ENCODE assay signal across 8 cellular contexts in the genomic region with DNA sequence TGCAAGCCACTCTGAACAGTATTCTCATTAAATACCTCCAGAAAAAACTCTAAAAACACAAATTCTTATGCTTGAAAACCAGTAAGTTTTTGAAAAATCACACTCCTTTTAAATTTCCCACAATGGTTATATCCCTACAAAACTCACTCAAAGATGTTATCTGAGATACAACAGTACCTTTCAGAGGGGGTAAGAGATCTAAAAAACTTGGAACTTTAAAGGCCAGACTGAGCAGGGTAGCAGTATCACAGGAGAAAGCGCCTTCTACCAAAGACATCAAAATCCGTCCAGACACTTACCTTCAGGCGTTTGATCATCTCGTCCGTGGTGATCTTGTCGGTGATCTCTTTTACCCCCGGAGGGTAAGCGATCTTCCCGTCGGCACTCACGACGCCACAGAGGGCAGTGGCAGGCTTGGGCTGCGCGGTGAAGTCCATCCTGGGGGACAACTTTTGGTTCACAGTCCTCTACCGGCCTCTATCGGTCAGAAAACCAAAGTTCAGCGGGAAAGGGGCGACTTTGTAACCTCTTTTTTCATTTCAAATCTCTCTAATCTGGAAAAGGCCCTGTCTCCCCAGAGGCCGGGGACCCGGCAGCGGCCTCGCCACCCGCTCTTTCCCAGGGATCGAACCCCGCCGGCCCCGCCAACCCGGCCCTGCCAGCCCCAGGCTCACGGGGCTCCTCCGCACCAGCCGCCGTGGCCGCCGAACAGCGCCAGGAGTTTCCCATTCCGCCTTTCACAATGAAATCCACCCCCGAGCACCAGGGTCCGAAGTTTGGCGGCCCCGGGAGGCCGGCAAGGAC. TPM values are rescaled to one million over a fixed set of nuclear protein-coding genes. Genes with fewer than 3 reads are reported as not detected.
DNase-seq lines count a peak whose midpoint lies in the region; ATAC-seq and TF ChIP-seq lines count a peak whose summit lies in the region.

No MANE protein-coding gene starts in this region.

- DNase-seq in BJ (ENCODE audit: low read depth) (peak; percentile 25), NT2/D1 (ENCODE audit: low read depth, low spot score) (peak; percentile 60), activated T-cell treated with anti-CD3 and anti-CD28 coated beads for 4 hours (peak; percentile 48), epithelial cell of esophagus (ENCODE audit: low read depth) (peak; percentile 81), midbrain (lab: John Stamatoyannopoulos, UW) (peak; percentile 87)
- peak; percentile 41 to 47 for DNase-seq in stimulated activated CD8-positive, alpha-beta memory T cell treated with anti-CD3 and anti-CD28 coated beads, Interleukin-15, amount 100 ng/mL, for 4 hours (ENCODE audit: low read depth in 2 of 2)

- WGBS in HUES64, result under 1% methylated on average over 41 of the region's 41 CpGs

- CTCF ChIA-PET in BJ (lab: Yijun Ruan, JAX), result interaction anchor here (0.6 to 3.5 kb wide), 10 partner anchors 9 to 510 kb away, joined by 3 to 27 read pairs (median 3); a partner anchor contains a TSS

- POLR2A ChIA-PET in BJ (lab: Charles Lee), result interaction anchor here (0.6 kb wide), 1 partner anchor 449 kb away, joined by 4 read pairs; a partner anchor contains a TSS

- H3K36me3 ChIP-seq in BJ (ENCODE audit: control insufficient read depth, insufficient read depth, low read length), result peaks cover 2% of the 10 kb centered on the region; the same call in 1 of the 2 replicates
- H3K36me3 ChIP-seq in HUES64 (ENCODE audit: insufficient read depth, low read length), result peaks cover 43% of the 10 kb centered on the region
- H3K36me3 ChIP-seq in NT2/D1 (ENCODE audit: insufficient read depth, insufficient read length, low read length), result peaks cover 34% of the 10 kb centered on the region

- H3K27me3 ChIP-seq in BJ (ENCODE audit: control insufficient read depth, insufficient read depth, low read length), result no peaks in the 10 kb centered on the region
- no peaks in the 10 kb centered on the region for H3K27me3 ChIP-seq in HUES64 (ENCODE audit: insufficient read depth, low read length)
- no peaks in the 10 kb centered on the region for H3K27me3 ChIP-seq in NT2/D1 (ENCODE audit: insufficient read depth, insufficient read length)

- H3K4me1 ChIP-seq in HUES64 (ENCODE audit: insufficient read depth, low read length), result peaks cover 8% of the 10 kb centered on the region
- H3K4me1 ChIP-seq in NT2/D1 (ENCODE audit: insufficient read depth, insufficient read length), result no peaks in the 10 kb centered on the region

- ATAC-seq in GM21360 (IDR thresholded peaks at IDR 0.05; ENCODE audit: unreplicated experiment), result peak; percentile 33

- TF ChIP-seq CTCF in BJ (IDR thresholded peaks at IDR 0.05; ENCODE audit: insufficient read depth, low read depth, low read length) (peak; percentile 90), epithelial cell of esophagus (IDR thresholded peaks at IDR 0.05; ENCODE audit: insufficient read depth, low read depth, low read length, missing control alignments) (peak; percentile 85)

- H3K4me3 ChIP-seq in BJ (ENCODE audit: low read depth, low read length) (peak overlapping the region; percentile 94), HUES64 (ENCODE audit: low read length) (peak overlapping the region; percentile 82), NT2/D1 (ENCODE audit: insufficient read length, low read depth) (peak overlapping the region; percentile 80), epithelial cell of esophagus (ENCODE audit: low read length) (peak overlapping the region; percentile 74)

- H3K9ac ChIP-seq in HUES64 (ENCODE audit: low read depth, low read length), result peak overlapping the region; percentile 84
- peak overlapping the region; percentile 89 for H3K9ac ChIP-seq in NT2/D1 (ENCODE audit: insufficient read length, low read depth)

- no peaks in the 10 kb centered on the region for H3K9me3 ChIP-seq in HUES64 (ENCODE audit: insufficient read depth, low read depth, low read length)
- 0 out of 2 replicates have a peak, but pooled peaks cover 5% of the 10 kb centered on the region for H3K9me3 ChIP-seq in NT2/D1 (ENCODE audit: insufficient read depth, low read length)

- peak overlapping the region; percentile 90 for H3K27ac ChIP-seq in HUES64 (ENCODE audit: low read depth, low read length)

RNA-seq across cellular contexts. Expression of a gene that starts 1.4 kb away (rescaled TPM):
- polyA plus RNA-seq in BJ (2011; rRNA removed), result 17.8 and 37.7 TPM in 2 replicates
- 53.9 and 69.5 TPM in 2 replicates for polyA minus RNA-seq in BJ (2011; rRNA and poly(A)+ RNA removed)
- polyA plus RNA-seq in HUES64 (2013, experiment 1 of 2), result 47.4 TPM
- polyA plus RNA-seq in HUES64 (2013, experiment 2 of 2), result 49.8 TPM

Comparison
In these comparisons a context has a peak if more than half of its experiments do, and no peak if none do; other contexts are left out.
1. Peak in every context shown above with its lines: DNase-seq, ATAC-seq, H3K4me3 ChIP-seq and H3K27ac ChIP-seq.
2. DNase-seq: peak in every context shown above with its lines; median percentile 87 in midbrain; 81 in epithelial cell of esophagus; 60 in NT2/D1; 48 in activated T-cell treated with anti-CD3 and anti-CD28 coated beads for 4 hours; 44 in stimulated activated CD8-positive, alpha-beta memory T cell treated with anti-CD3 and anti-CD28 coated beads, Interleukin-15, amount 100 ng/mL, for 4 hours; 25 in BJ.